In genomic region chr10:102461187-102462054, GRCh38 we compare ENCODE assay signal across 8 cellular contexts. TPM values are rescaled to one million over a fixed set of nuclear protein-coding genes. Genes with fewer than 3 reads are reported as not detected.
DNase-seq lines count a peak whose midpoint lies in the region; ATAC-seq and TF ChIP-seq lines count a peak whose summit lies in the region.

No MANE protein-coding gene starts in this region.

- H3K4me1 ChIP-seq in BE2C, result no peaks in the 10 kb centered on the region; the same call in 1 of the 2 replicates
- H3K4me1 ChIP-seq in lower lobe of right lung, result peaks cover 22% of the 10 kb centered on the region

- peak overlapping the region; percentile 47 for H3K27ac Mint-ChIP-seq in activated CD4-positive, alpha-beta memory T cell treated with anti-CD3 and anti-CD28 coated beads for 36 hours

- H3K9me3 ChIP-seq in BE2C (no peaks in the 10 kb centered on the region), lower lobe of right lung (no peaks in the 10 kb centered on the region)

- H3K27me3 ChIP-seq in BE2C, result no peaks in the 10 kb centered on the region
- H3K27me3 ChIP-seq in lower lobe of right lung (ENCODE audit: low read depth), result no peaks in the 10 kb centered on the region

- H3K4me3 Mint-ChIP-seq in activated CD4-positive, alpha-beta memory T cell treated with anti-CD3 and anti-CD28 coated beads for 36 hours, result peak overlapping the region; percentile 82

- H3K27me3 Mint-ChIP-seq in activated CD4-positive, alpha-beta memory T cell treated with anti-CD3 and anti-CD28 coated beads for 36 hours, result no peaks in the 10 kb centered on the region

- POLR2A ChIA-PET in activated CD4-positive, alpha-beta memory T cell treated with anti-CD3 and anti-CD28 coated beads for 36 hours (lab: Charles Lee), result interaction anchor here (1.0 to 2.8 kb wide), 7 partner anchors 9 to 110 kb away, joined by 3 to 33 read pairs (median 5); partner anchors contain the start of genes C10orf95, CUEDC2, FBXL15 and NFKB2

- TF ChIP-seq CTCF in BE2C (IDR thresholded peaks at IDR 0.05; ENCODE audit: low read depth, low read length) (no peak), lower lobe of right lung (IDR thresholded peaks at IDR 0.05) (no peak)

- H3K4me3 ChIP-seq in BE2C (ENCODE audit: low read depth, low read length) (peak overlapping the region; percentile 83), lower lobe of right lung (peak overlapping the region; percentile 64)

- H3K36me3 Mint-ChIP-seq in activated CD4-positive, alpha-beta memory T cell treated with anti-CD3 and anti-CD28 coated beads for 36 hours, result peaks cover 2% of the 10 kb centered on the region

- CTCF ChIA-PET in activated CD4-positive, alpha-beta memory T cell treated with anti-CD3 and anti-CD28 coated beads for 36 hours (lab: Charles Lee), result interaction anchor here (0.8 to 4.4 kb wide), 14 partner anchors 10 to 620 kb away, joined by 3 to 26 read pairs (median 6); partner anchors contain the start of genes C10orf95 and FBXL15

- DNase-seq in BE2C (peak; percentile 94), NCI-H748 treated with DMSO at 0.1 percent for 48 hours (lab: John Stamatoyannopoulos, UW) (peak; percentile 81), dermis microvascular lymphatic vessel endothelial cell (ENCODE audit: low read depth in 2 of 2) (peak; percentile 46 to 82), lower lobe of right lung (peak; percentile 97)
- peak; percentile 95 for DNase-seq in activated CD4-positive, alpha-beta memory T cell treated with anti-CD3 and anti-CD28 coated beads for 36 hours
- peak; percentile 84 to 94 (median 89) for DNase-seq in stimulated activated CD4-positive, alpha-beta T cell treated with anti-CD3 and anti-CD28 coated beads, TNF-alpha, amount 100 ng/mL, for 24 hours (ENCODE audit: low read depth in 3 of 3)

- ATAC-seq in GM19328 (IDR thresholded peaks at IDR 0.05; ENCODE audit: unreplicated experiment) (peak; percentile 78), HG03520 (IDR thresholded peaks at IDR 0.05; ENCODE audit: unreplicated experiment) (peak; percentile 85), lower lobe of right lung (peak; percentile 98)

- H3K36me3 ChIP-seq in BE2C (no peaks in the 10 kb centered on the region), lower lobe of right lung (no peaks in the 10 kb centered on the region)

- intact Hi-C loops in activated CD4-positive, alpha-beta memory T cell treated with anti-CD3 and anti-CD28 coated beads for 36 hours (cut with micrococcal nuclease), result loop anchor here (1.0 kb wide), 1 partner anchor 42 kb away; the partner anchor contains the start of gene SUFU
- intact Hi-C loops in lower lobe of right lung (cut with DNase I), result no loop called here

- H3K27ac ChIP-seq in lower lobe of right lung, result peak overlapping the region; percentile 70

- H3K4me1 Mint-ChIP-seq in activated CD4-positive, alpha-beta memory T cell treated with anti-CD3 and anti-CD28 coated beads for 36 hours (ENCODE audit: low read depth), result peaks cover 23% of the 10 kb centered on the region

- H3K9me3 Mint-ChIP-seq in activated CD4-positive, alpha-beta memory T cell treated with anti-CD3 and anti-CD28 coated beads for 36 hours, result no peaks in the 10 kb centered on the region

RNA-seq across cellular contexts. Expression of gene C10orf95, which starts 10.1 kb away (rescaled TPM):
- polyA plus RNA-seq in BE2C (2012; ENCODE audit: insufficient read depth, insufficient read length, low read depth), result 1.0 TPM
- total RNA-seq in activated CD4-positive, alpha-beta memory T cell treated with anti-CD3 and anti-CD28 coated beads for 36 hours, result under 1 TPM; 0.19 to 0.48 TPM
- total RNA-seq in dermis microvascular lymphatic vessel endothelial cell (under 0.01 TPM in 1 of 2 replicates, not detected in the other), lower lobe of right lung (5.7 TPM)

RNA-seq across cellular contexts. Expression of gene CUEDC2, which starts 29.0 kb away (rescaled TPM):
- polyA plus RNA-seq in BE2C (2012; ENCODE audit: insufficient read depth, insufficient read length, low read depth), result 128 TPM
- total RNA-seq in activated CD4-positive, alpha-beta memory T cell treated with anti-CD3 and anti-CD28 coated beads for 36 hours, result 10 to 100 TPM; 68.6 to 68.9 TPM
- total RNA-seq in dermis microvascular lymphatic vessel endothelial cell (30.6 and 42.2 TPM in 2 replicates), lower lobe of right lung (41.2 TPM)

RNA-seq across cellular contexts. Expression of gene FBXL15, which starts 40.8 kb away (rescaled TPM):
- 164 TPM for polyA plus RNA-seq in BE2C (2012; ENCODE audit: insufficient read depth, insufficient read length, low read depth)
- 10 to 100 TPM; 10.8 to 11.4 TPM for total RNA-seq in activated CD4-positive, alpha-beta memory T cell treated with anti-CD3 and anti-CD28 coated beads for 36 hours
- total RNA-seq in dermis microvascular lymphatic vessel endothelial cell, result 5.8 and 8.1 TPM in 2 replicates
- total RNA-seq in lower lobe of right lung, result 16.6 TPM

RNA-seq across cellular contexts. Expression of gene ACTR1A, which starts 41.1 kb away (rescaled TPM):
- 155 TPM for polyA plus RNA-seq in BE2C (2012; ENCODE audit: insufficient read depth, insufficient read length, low read depth)
- total RNA-seq in activated CD4-positive, alpha-beta memory T cell treated with anti-CD3 and anti-CD28 coated beads for 36 hours, result 10 to 100 TPM; 56.9 to 62.2 TPM
- total RNA-seq in dermis microvascular lymphatic vessel endothelial cell (143 and 183 TPM in 2 replicates), lower lobe of right lung (88.0 TPM)

RNA-seq across cellular contexts. Expression of gene SUFU, which starts 42.4 kb away (rescaled TPM):
- 21.3 TPM for polyA plus RNA-seq in BE2C (2012; ENCODE audit: insufficient read depth, insufficient read length, low read depth)
- total RNA-seq in activated CD4-positive, alpha-beta memory T cell treated with anti-CD3 and anti-CD28 coated beads for 36 hours, result 1 to 10 TPM; 8.2 to 10.0 TPM
- total RNA-seq in dermis microvascular lymphatic vessel endothelial cell (3.1 and 6.4 TPM in 2 replicates), lower lobe of right lung (14.3 TPM)

Comparison
In these comparisons a context has a peak if more than half of its experiments do, and no peak if none do; other contexts are left out.
1. Peak in every context shown above with its lines: DNase-seq, ATAC-seq, H3K4me3 ChIP-seq and H3K27ac ChIP-seq.